In the genomic region with DNA sequence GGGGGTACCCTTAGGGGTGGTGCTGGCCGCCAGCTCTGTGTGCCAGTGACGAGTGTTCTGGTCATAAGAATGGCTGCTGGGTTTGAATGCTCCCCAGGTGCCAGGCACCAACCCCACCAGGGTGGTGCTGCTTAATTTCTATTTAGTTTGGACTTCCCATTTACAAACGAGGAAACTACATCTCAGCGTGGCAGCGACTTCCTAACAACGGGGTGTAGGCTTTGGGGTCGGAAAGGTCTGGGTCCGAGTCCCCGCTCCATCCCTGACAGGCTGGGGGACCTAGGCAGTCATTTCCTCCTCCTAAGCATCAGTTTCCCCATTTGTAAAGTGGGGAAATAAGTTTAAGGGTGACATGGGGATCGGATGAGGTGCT, we compare ENCODE assay signal across 1 cellular context.
TF ChIP-seq lines count a peak whose summit lies in the region.

No MANE protein-coding gene starts in this region.

TF ChIP-seq in HepG2, 621 proteins besides CTCF, POLR2A, EP300 and RAD21 (continued from another document):
- TF ChIP-seq, protein P1, sequence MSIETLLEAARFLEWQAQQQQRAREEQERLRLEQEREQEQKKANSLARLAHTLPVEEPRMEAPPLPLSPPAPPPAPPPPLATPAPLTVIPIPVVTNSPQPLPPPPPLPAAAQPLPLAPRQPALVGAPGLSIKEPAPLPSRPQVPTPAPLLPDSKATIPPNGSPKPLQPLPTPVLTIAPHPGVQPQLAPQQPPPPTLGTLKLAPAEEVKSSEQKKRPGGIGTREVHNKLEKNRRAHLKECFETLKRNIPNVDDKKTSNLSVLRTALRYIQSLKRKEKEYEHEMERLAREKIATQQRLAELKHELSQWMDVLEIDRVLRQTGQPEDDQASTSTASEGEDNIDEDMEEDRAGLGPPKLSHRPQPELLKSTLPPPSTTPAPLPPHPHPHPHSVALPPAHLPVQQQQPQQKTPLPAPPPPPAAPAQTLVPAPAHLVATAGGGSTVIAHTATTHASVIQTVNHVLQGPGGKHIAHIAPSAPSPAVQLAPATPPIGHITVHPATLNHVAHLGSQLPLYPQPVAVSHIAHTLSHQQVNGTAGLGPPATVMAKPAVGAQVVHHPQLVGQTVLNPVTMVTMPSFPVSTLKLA (IDR thresholded peaks at IDR 0.05) = no peak
- TF ChIP-seq ZSCAN21 (CRISPR knock-in tag; IDR thresholded peaks at IDR 0.05; ENCODE audit: borderline replicate concordance) (no peak), SRSF9 (IDR thresholded peaks at IDR 0.05; ENCODE audit: borderline replicate concordance, insufficient read depth, low read depth, low read length, poor library complexity, severe bottlenecking) (no peak), TCF7 (IDR thresholded peaks at IDR 0.05; ENCODE audit: low read depth) (no peak), SPEN (CRISPR knock-in tag; IDR thresholded peaks at IDR 0.05; ENCODE audit: low read depth) (no peak), SIX4 (CRISPR knock-in tag; IDR thresholded peaks at IDR 0.05) (no peak), ZNF343 (CRISPR knock-in tag; IDR thresholded peaks at IDR 0.05) (no peak), ZNF598 (CRISPR knock-in tag; IDR thresholded peaks at IDR 0.05; ENCODE audit: borderline replicate concordance) (no peak), PLRG1 (conservative IDR thresholded peaks at IDR 0.05) (no peak), YY1 (IDR thresholded peaks at IDR 0.05; ENCODE audit: insufficient read depth, insufficient replicate concordance, low read depth, low read length) (no peak), ZNF484 (CRISPR knock-in tag; IDR thresholded peaks at IDR 0.05; ENCODE audit: borderline replicate concordance, low read depth) (no peak)
- TF ChIP-seq, protein P2, sequence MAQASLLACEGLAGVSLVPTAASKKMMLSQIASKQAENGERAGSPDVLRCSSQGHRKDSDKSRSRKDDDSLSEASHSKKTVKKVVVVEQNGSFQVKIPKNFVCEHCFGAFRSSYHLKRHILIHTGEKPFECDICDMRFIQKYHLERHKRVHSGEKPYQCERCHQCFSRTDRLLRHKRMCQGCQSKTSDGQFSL (CRISPR knock-in tag; IDR thresholded peaks at IDR 0.05) = no peak
- TF ChIP-seq, protein P3, sequence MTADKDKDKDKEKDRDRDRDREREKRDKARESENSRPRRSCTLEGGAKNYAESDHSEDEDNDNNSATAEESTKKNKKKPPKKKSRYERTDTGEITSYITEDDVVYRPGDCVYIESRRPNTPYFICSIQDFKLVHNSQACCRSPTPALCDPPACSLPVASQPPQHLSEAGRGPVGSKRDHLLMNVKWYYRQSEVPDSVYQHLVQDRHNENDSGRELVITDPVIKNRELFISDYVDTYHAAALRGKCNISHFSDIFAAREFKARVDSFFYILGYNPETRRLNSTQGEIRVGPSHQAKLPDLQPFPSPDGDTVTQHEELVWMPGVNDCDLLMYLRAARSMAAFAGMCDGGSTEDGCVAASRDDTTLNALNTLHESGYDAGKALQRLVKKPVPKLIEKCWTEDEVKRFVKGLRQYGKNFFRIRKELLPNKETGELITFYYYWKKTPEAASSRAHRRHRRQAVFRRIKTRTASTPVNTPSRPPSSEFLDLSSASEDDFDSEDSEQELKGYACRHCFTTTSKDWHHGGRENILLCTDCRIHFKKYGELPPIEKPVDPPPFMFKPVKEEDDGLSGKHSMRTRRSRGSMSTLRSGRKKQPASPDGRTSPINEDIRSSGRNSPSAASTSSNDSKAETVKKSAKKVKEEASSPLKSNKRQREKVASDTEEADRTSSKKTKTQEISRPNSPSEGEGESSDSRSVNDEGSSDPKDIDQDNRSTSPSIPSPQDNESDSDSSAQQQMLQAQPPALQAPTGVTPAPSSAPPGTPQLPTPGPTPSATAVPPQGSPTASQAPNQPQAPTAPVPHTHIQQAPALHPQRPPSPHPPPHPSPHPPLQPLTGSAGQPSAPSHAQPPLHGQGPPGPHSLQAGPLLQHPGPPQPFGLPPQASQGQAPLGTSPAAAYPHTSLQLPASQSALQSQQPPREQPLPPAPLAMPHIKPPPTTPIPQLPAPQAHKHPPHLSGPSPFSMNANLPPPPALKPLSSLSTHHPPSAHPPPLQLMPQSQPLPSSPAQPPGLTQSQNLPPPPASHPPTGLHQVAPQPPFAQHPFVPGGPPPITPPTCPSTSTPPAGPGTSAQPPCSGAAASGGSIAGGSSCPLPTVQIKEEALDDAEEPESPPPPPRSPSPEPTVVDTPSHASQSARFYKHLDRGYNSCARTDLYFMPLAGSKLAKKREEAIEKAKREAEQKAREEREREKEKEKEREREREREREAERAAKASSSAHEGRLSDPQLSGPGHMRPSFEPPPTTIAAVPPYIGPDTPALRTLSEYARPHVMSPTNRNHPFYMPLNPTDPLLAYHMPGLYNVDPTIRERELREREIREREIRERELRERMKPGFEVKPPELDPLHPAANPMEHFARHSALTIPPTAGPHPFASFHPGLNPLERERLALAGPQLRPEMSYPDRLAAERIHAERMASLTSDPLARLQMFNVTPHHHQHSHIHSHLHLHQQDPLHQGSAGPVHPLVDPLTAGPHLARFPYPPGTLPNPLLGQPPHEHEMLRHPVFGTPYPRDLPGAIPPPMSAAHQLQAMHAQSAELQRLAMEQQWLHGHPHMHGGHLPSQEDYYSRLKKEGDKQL (CRISPR knock-in tag; IDR thresholded peaks at IDR 0.05; ENCODE audit: low read depth) = no peak
- TF ChIP-seq, protein P4, sequence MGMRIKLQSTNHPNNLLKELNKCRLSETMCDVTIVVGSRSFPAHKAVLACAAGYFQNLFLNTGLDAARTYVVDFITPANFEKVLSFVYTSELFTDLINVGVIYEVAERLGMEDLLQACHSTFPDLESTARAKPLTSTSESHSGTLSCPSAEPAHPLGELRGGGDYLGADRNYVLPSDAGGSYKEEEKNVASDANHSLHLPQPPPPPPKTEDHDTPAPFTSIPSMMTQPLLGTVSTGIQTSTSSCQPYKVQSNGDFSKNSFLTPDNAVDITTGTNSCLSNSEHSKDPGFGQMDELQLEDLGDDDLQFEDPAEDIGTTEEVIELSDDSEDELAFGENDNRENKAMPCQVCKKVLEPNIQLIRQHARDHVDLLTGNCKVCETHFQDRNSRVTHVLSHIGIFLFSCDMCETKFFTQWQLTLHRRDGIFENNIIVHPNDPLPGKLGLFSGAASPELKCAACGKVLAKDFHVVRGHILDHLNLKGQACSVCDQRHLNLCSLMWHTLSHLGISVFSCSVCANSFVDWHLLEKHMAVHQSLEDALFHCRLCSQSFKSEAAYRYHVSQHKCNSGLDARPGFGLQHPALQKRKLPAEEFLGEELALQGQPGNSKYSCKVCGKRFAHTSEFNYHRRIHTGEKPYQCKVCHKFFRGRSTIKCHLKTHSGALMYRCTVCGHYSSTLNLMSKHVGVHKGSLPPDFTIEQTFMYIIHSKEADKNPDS (CRISPR knock-in tag; IDR thresholded peaks at IDR 0.05) = no peak
- TF ChIP-seq, protein P5, sequence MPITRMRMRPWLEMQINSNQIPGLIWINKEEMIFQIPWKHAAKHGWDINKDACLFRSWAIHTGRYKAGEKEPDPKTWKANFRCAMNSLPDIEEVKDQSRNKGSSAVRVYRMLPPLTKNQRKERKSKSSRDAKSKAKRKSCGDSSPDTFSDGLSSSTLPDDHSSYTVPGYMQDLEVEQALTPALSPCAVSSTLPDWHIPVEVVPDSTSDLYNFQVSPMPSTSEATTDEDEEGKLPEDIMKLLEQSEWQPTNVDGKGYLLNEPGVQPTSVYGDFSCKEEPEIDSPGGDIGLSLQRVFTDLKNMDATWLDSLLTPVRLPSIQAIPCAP (CRISPR knock-in tag; IDR thresholded peaks at IDR 0.05; ENCODE audit: low read depth) = no peak
- TF ChIP-seq, protein P6, sequence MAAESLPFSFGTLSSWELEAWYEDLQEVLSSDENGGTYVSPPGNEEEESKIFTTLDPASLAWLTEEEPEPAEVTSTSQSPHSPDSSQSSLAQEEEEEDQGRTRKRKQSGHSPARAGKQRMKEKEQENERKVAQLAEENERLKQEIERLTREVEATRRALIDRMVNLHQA (CRISPR knock-in tag; IDR thresholded peaks at IDR 0.05) = no peak
TF ChIP-seq in HepG2: peak in this region for 0.
